12 cellular contexts compared by ENCODE assay signal in the genomic region with DNA sequence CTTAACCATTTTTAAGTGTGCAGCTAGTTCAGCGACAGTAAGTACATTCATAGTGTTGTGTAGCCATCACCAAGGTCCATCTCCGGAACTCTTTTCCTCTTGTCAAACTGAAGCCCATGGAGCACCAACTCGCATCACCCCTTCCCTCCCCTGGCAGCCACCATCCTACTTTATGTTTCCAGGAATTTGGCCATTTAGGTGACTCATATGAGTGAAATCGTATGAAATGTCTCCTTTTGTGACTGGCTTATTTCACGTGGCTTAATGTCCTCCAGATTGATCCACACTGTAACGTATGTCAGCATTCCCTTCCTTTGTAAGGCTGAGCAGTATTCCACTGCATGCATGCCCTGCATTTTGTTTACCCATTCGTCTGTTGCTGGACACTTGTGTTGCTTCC. TPM values are rescaled to one million over a fixed set of nuclear protein-coding genes. Genes with fewer than 3 reads are reported as not detected.
DNase-seq lines count a peak whose midpoint lies in the region; ATAC-seq and TF ChIP-seq lines count a peak whose summit lies in the region.
"Had no signal": no experiment of that assay in that cellular context is flagged by ENCODE, and none has a peak within 500 bp of the region (broad histone marks: within the 10 kb centered on the region; RNA-seq: fewer than 3 reads in every experiment).

No MANE protein-coding gene starts in this region.

- no peak for ATAC-seq in natural killer cell
- no peak for ATAC-seq in GM18907 (IDR thresholded peaks at IDR 0.05; ENCODE audit: unreplicated experiment)
- ATAC-seq: activated CD4-positive, alpha-beta T cell treated with anti-CD3 and anti-CD28 coated beads for 36 hours; body of pancreas; stimulated activated naive CD8-positive, alpha-beta T cell treated with anti-CD3 and anti-CD28 coated beads, Interleukin-15, amount 100 ng/mL, for 72 hours had no signal

- TF ChIP-seq POLR2A in adrenal gland (IDR thresholded peaks at IDR 0.05): no peak

- H3K27ac ChIP-seq in AG04450 (ENCODE audit: low read depth, low read length) (peak overlapping the region; percentile 25), adrenal gland (no peak overlapping the region)
- H3K27ac ChIP-seq: body of pancreas had no signal

- peaks cover 2 to 9% of the 10 kb centered on the region in 2 donors for H3K9me3 Mint-ChIP-seq in natural killer cell

- H3K4me3 Mint-ChIP-seq in natural killer cell: peak overlapping the region; percentile 47
- H3K4me3 Mint-ChIP-seq: activated CD4-positive, alpha-beta T cell treated with anti-CD3 and anti-CD28 coated beads for 36 hours had no signal

- peak overlapping the region in 1 of 2 donors; percentile 16 for H3K27ac Mint-ChIP-seq in natural killer cell
- H3K27ac Mint-ChIP-seq: activated CD4-positive, alpha-beta T cell treated with anti-CD3 and anti-CD28 coated beads for 36 hours; stimulated activated naive CD8-positive, alpha-beta T cell treated with anti-CD3 and anti-CD28 coated beads, Interleukin-15, amount 100 ng/mL, for 72 hours had no signal

- peaks cover 28% of the 10 kb centered on the region for H3K36me3 Mint-ChIP-seq in natural killer cell

- H3K9me3 ChIP-seq in AG04450 (ENCODE audit: control insufficient read depth, insufficient read depth, low read length) (peaks cover 11% of the 10 kb centered on the region), adrenal gland (replicated peaks in 1 of 3) (peaks cover 0 to 8% (median 4%) of the 10 kb centered on the region in 3 donors)
- H3K9me3 ChIP-seq: body of pancreas had no signal

- no peaks in the 10 kb centered on the region for H3K36me3 ChIP-seq in adrenal gland (replicated peaks in 1 of 2)

- DNase-seq in AG04450 (ENCODE audit: low read depth, low spot score) (no peak), HFF-Myc (ENCODE audit: extremely low read depth, low read depth) (no peak), dedifferentiated amniotic fluid mesenchymal stem cell (ENCODE audit: extremely low spot score) (peak; percentile 81), natural killer cell (no peak), adrenal gland (no peak)
- no peak for DNase-seq in stimulated activated CD4-positive, alpha-beta T cell treated with anti-CD3 and anti-CD28 coated beads, Interleukin-4, amount 100 ng/mL, for 24 hours
- no peak for DNase-seq in stimulated activated CD4-positive, alpha-beta T cell treated with anti-CD3 and anti-CD28 coated beads, Interleukin-12 subunit alpha, Interleukin-12 subunit beta, amount 100 ng/mL, for 4 hours
- DNase-seq: activated CD4-positive, alpha-beta T cell treated with anti-CD3 and anti-CD28 coated beads for 36 hours; OCI-M1 had no signal

- TF ChIP-seq CTCF in AG04450 (IDR thresholded peaks at IDR 0.05; ENCODE audit: low read depth, low read length) (no peak), HFF-Myc (IDR thresholded peaks at IDR 0.05; ENCODE audit: low read depth, low read length, missing control alignments) (no peak), natural killer cell (IDR thresholded peaks at IDR 0.05) (no peak), adrenal gland (IDR thresholded peaks at IDR 0.05) (no peak)

- H3K27me3 Mint-ChIP-seq in natural killer cell (ENCODE audit: low read depth in 2 of 2): peaks cover 51 to 56% of the 10 kb centered on the region in 2 donors

- H3K27me3 ChIP-seq in AG04450 (ENCODE audit: control insufficient read depth, insufficient read depth, low read length) (no peaks in the 10 kb centered on the region), adrenal gland (peaks cover 15% of the 10 kb centered on the region)

- WGBS in adrenal gland, 4 donors: 54 to 86% (median 63%) methylated on average over 7 of the region's 7 CpGs

- H3K4me3 ChIP-seq in AG04450 (ENCODE audit: low read depth, low read length) (peak overlapping the region; percentile 79), HFF-Myc (replicated peaks; ENCODE audit: low read depth, low read length) (peak overlapping the region; percentile 88), adrenal gland (no peak overlapping the region)
- H3K4me3 ChIP-seq: body of pancreas had no signal

- H3K4me1 ChIP-seq in adrenal gland (replicated peaks in 1 of 2): no peaks in the 10 kb centered on the region

- CTCF ChIA-PET in AG04450 (lab: Charles Lee): interaction anchor here (1.9 kb wide), 1 partner anchor 127 kb away, joined by 5 read pairs; no protein-coding TSS in a partner anchor

- POLR2A ChIA-PET in AG04450 (lab: Yijun Ruan, JAX): no interaction called here

- intact Hi-C loops in natural killer cell (cut with micrococcal nuclease) (no loop called here), adrenal gland (cut with DNase I) (no loop called here)

- H3K4me1 Mint-ChIP-seq in natural killer cell: peaks cover 7 to 15% of the 10 kb centered on the region in 2 donors

RNA-seq across cellular contexts. Expression of gene COL6A2, which starts 2.5 kb away (rescaled TPM):
- polyA plus RNA-seq in AG04450 (2011; rRNA removed) (454 and 676 TPM in 2 replicates), adrenal gland (100 to 1,000 TPM in 2 of 3 donors, 10 to 100 TPM in 1; 19.0 to 543 (median 246) TPM)
- polyA minus RNA-seq in AG04450 (2011; rRNA and poly(A)+ RNA removed): 266 and 343 TPM in 2 replicates
- total RNA-seq in natural killer cell (100 to 1,000 TPM in 1 of 3 donors, 10 to 100 TPM in 2; 93.9 to 110 (median 97.2) TPM), adrenal gland (100 to 1,000 TPM in 7 of 8 donors, 10 to 100 TPM in 1; 80.3 to 335 (median 181) TPM)

RNA-seq across cellular contexts. Expression of gene FTCD, which starts 55.0 kb away (rescaled TPM):
- polyA plus RNA-seq in AG04450 (2011; rRNA removed) (not detected in 2 replicates), adrenal gland (10 to 100 TPM in 2 of 3 donors, under 1 TPM in 1; 0.20 to 16.8 (median 11.4) TPM)
- polyA minus RNA-seq in AG04450 (2011; rRNA and poly(A)+ RNA removed): not detected in 2 replicates
- total RNA-seq in natural killer cell (under 1 TPM in 1 of 3 donors, not detected in 2; 0.34 TPM), adrenal gland (1 to 10 TPM in 4 of 8 donors, under 1 TPM in 2, not detected in 2; 0.36 to 2.1 (median 1.8) TPM)

Comparison
In these comparisons a context has a peak if more than half of its experiments do, and no peak if none do; other contexts are left out.
1. H3K4me3 ChIP-seq: peak in AG04450 (single experiment) and HFF-Myc (single experiment); none in adrenal gland (0 of 4).